Comparison of ENCODE assay signal across 8 cellular contexts in the genomic region with DNA sequence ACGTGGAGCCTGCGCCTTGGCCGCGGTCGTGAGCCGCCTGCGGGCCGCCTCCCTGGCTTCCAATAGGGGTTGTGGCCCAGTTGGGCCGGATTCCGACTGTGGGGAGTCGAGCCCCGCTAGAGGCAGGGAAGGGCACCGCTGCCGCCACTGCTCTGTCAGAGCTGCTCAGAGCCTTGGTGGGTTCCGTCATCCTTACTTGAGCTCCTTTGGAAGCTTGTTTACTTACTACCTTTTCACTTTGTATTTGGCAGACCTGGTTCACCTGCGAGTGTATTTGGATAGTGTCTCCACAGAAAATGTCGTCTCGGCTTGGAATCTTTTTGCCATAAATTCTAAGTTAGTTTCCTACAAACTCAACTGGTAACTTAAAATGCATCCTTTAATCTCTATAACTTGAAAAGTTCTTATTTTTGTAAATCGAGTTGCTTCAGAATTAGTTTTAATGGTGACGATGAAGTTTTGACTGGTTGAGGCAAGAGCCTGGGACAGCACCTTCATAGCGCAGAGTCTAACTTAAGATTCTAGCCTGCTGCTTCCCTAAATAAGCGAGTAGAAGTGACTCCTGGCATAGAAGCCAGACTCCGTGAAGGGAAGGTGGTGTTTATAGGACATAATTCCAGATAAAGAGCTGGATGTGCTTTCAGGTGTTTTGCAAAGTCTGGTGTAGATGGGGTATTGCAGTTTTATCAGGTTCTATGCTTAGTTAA. TPM values are rescaled to one million over a fixed set of nuclear protein-coding genes. Genes with fewer than 3 reads are reported as not detected.
DNase-seq lines count a peak whose midpoint lies in the region; ATAC-seq and TF ChIP-seq lines count a peak whose summit lies in the region.

No MANE protein-coding gene starts in this region.

- H3K4me3 ChIP-seq in OCI-LY3 (ENCODE audit: low read length): peak overlapping the region; percentile 83
- H3K4me3 ChIP-seq in neural cell (ENCODE audit: low read length): peak overlapping the region; percentile 88

- H3K4me3 Mint-ChIP-seq in effector memory CD8-positive, alpha-beta T cell: peak overlapping the region; percentile 80 to 88

- DNase-seq in NCI-H82 (lab: John Stamatoyannopoulos, UW) (peak; percentile 70), NCI-H82 treated with DMSO at 0.1 percent for 48 hours (lab: John Stamatoyannopoulos, UW; ENCODE audit: unreplicated experiment) (no peak), posterior cingulate gyrus (no peak)
- DNase-seq in effector memory CD8-positive, alpha-beta T cell: no peak

- TF ChIP-seq RAD21 in neural cell (conservative IDR thresholded peaks at IDR 0.05): no peak

- H3K36me3 Mint-ChIP-seq in effector memory CD8-positive, alpha-beta T cell (ENCODE audit: insufficient read depth): peaks cover 10% of the 10 kb centered on the region

- peak overlapping the region; percentile 97 for H3K4me2 ChIP-seq in OCI-LY3 (ENCODE audit: low read length)
- H3K4me2 ChIP-seq in neural cell (ENCODE audit: low read length): peak overlapping the region; percentile 94

- H3K9me2 ChIP-seq in neural cell (ENCODE audit: insufficient read depth, low read length): no peaks in the 10 kb centered on the region

- peaks cover 21 to 24% of the 10 kb centered on the region in 2 donors for H3K4me1 Mint-ChIP-seq in effector memory CD8-positive, alpha-beta T cell (ENCODE audit: low read depth in 2 of 2)

- TF ChIP-seq EP300 in neural cell (conservative IDR thresholded peaks at IDR 0.05; ENCODE audit: poor library complexity, severe bottlenecking): no peak

- ATAC-seq in HG02623 (IDR thresholded peaks at IDR 0.05; ENCODE audit: unreplicated experiment) (peak; percentile 20), GM21367 (IDR thresholded peaks at IDR 0.05; ENCODE audit: unreplicated experiment) (no peak)
- ATAC-seq in effector memory CD8-positive, alpha-beta T cell (replicated peaks): peak; percentile 31

- H3F3A ChIP-seq in neural cell (ENCODE audit: insufficient read depth, low read length, poor library complexity, severe bottlenecking): peaks cover 7% of the 10 kb centered on the region

- H3K36me3 ChIP-seq in OCI-LY3 (replicated peaks; ENCODE audit: low read depth, low read length) (no peaks in the 10 kb centered on the region), neural cell (ENCODE audit: insufficient read depth, low read length) (no peaks in the 10 kb centered on the region)

- H3K9me3 ChIP-seq in OCI-LY3 (ENCODE audit: insufficient read depth, low read length): no peaks in the 10 kb centered on the region
- H3K9me3 ChIP-seq in neural cell (ENCODE audit: low read length): no peaks in the 10 kb centered on the region

- H3K9ac ChIP-seq in OCI-LY3 (ENCODE audit: low read length): peak overlapping the region; percentile 86
- H3K9ac ChIP-seq in neural cell (ENCODE audit: low read length): peak overlapping the region; percentile 87

- H3K27ac Mint-ChIP-seq in effector memory CD8-positive, alpha-beta T cell: peak overlapping the region; percentile 77 to 91

- H2AFZ ChIP-seq in OCI-LY3 (ENCODE audit: low read depth, low read length): 0 out of 2 replicates have a peak overlapping the region, but pooled peaks have one; percentile 22
- H2AFZ ChIP-seq in neural cell (ENCODE audit: low read depth, low read length): peak overlapping the region; percentile 40

- TF ChIP-seq CTCF in OCI-LY3 (IDR thresholded peaks at IDR 0.05; ENCODE audit: low read depth, low read length): no peak
- no peak for TF ChIP-seq CTCF in neural cell (IDR thresholded peaks at IDR 0.05; ENCODE audit: poor library complexity, severe bottlenecking)

- H3K4me1 ChIP-seq in OCI-LY3 (ENCODE audit: low read length): peaks cover 16% of the 10 kb centered on the region

- peak overlapping the region; percentile 78 for H3K27ac ChIP-seq in OCI-LY3 (ENCODE audit: low read length)
- H3K27ac ChIP-seq in neural cell (ENCODE audit: low read length): peak overlapping the region; percentile 85

- H3K27me3 ChIP-seq in OCI-LY3 (ENCODE audit: low read depth, low read length): no peaks in the 10 kb centered on the region
- H3K27me3 ChIP-seq in neural cell (ENCODE audit: insufficient read depth, low read depth, low read length): no peaks in the 10 kb centered on the region

- intact Hi-C loops in posterior cingulate gyrus (cut with DNase I): loop anchor here (1.0 kb wide), 2 partner anchors 48 to 60 kb away; partner anchors contain the start of gene RHOA

- H3K9me3 Mint-ChIP-seq in effector memory CD8-positive, alpha-beta T cell: no peaks in the 10 kb centered on the region

- no peaks in the 10 kb centered on the region for H3K27me3 Mint-ChIP-seq in effector memory CD8-positive, alpha-beta T cell

- H4K20me1 ChIP-seq in OCI-LY3 (ENCODE audit: insufficient read depth, low read length) (peaks cover 11% of the 10 kb centered on the region; the same call in 1 of the 2 replicates), neural cell (ENCODE audit: insufficient read depth) (peaks cover 7% of the 10 kb centered on the region)

- peaks cover 34% of the 10 kb centered on the region for H3K79me2 ChIP-seq in OCI-LY3 (ENCODE audit: low read length)
- H3K79me2 ChIP-seq in neural cell (replicated peaks; ENCODE audit: insufficient read depth, low read length): peaks cover 30% of the 10 kb centered on the region

TF ChIP-seq in neural cell, 6 proteins besides CTCF, POLR2A, EP300 and RAD21:
- TF ChIP-seq POLR2AphosphoS5 (IDR thresholded peaks at IDR 0.05): no peak
- TF ChIP-seq TAF1 (IDR thresholded peaks at IDR 0.05; ENCODE audit: low read depth): peak; percentile 34
- TF ChIP-seq EZH2 (IDR thresholded peaks at IDR 0.05; ENCODE audit: borderline replicate concordance, insufficient read depth, low read length, poor library complexity, severe bottlenecking): no peak

RNA-seq across cellular contexts. Expression of gene DAG1, which starts 0.8 kb away (rescaled TPM):
- 14.3 and 16.5 TPM in 2 replicates for polyA plus RNA-seq in neural cell
- 24.8 and 29.6 TPM in 2 replicates for polyA minus RNA-seq in neural cell

RNA-seq across cellular contexts. Expression of gene NICN1, which starts 41.7 kb away (rescaled TPM):
- 20.5 and 23.7 TPM in 2 replicates for polyA plus RNA-seq in neural cell
- polyA minus RNA-seq in neural cell: 13.1 and 17.7 TPM in 2 replicates

RNA-seq across cellular contexts. Expression of gene AMT, which starts 48.6 kb away (rescaled TPM):
- 5.0 and 6.1 TPM in 2 replicates for polyA plus RNA-seq in neural cell
- 0.73 and 0.93 TPM in 2 replicates for polyA minus RNA-seq in neural cell

RNA-seq across cellular contexts. Expression of gene TCTA, which starts 58.6 kb away (rescaled TPM):
- 17.1 and 23.5 TPM in 2 replicates for polyA plus RNA-seq in neural cell
- polyA minus RNA-seq in neural cell: 10.7 and 12.2 TPM in 2 replicates

RNA-seq across cellular contexts. Expression of gene RHOA, which starts 59.1 kb away (rescaled TPM):
- 142 and 159 TPM in 2 replicates for polyA plus RNA-seq in neural cell
- 140 and 153 TPM in 2 replicates for polyA minus RNA-seq in neural cell
